Comparison of ENCODE assay signal across 27 cellular contexts in the genomic region with DNA sequence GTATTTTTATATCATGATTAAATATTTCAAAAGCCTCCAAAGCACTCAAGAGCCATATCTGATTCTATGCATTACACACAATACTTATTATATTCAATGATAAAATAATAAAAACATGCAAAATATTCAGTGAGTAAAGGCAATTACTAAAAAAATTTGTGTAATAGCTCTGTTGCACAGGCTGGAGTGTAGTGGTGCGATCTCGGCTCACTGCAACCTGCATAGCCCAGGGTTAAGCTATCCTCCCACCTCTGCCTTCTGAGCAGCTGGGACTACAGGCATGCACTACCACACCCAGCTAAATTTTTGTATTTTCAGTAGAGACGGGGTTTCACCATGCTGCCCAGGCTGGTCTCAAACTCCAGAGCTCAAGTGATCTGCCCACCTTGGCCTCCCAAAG.
"Had no signal": no experiment of that assay in that cellular context is flagged by ENCODE, and none has a peak within 500 bp of the region (broad histone marks: within the 10 kb centered on the region; RNA-seq: fewer than 3 reads in every experiment).

No MANE protein-coding gene starts in this region.

- H3K4me1 Mint-ChIP-seq: nephron progenitor cell; neural crest cell; stimulated activated memory B cell treated with anti-CD40 and anti-IgM and Interleukin-4, amounts not matched to agents 10 μg/mL and 1 μg/mL and 100 μg/mL, for 72 hours; stimulated activated naive CD8-positive, alpha-beta T cell treated with anti-CD3 and anti-CD28 coated beads, Interleukin-15, amount 100 ng/mL, for 72 hours had no signal

- H3K27me3 Mint-ChIP-seq: naive thymus-derived CD8-positive, alpha-beta T cell; natural killer cell treated with Interleukin-12 subunit alpha and Interleukin-12 subunit beta and Interleukin-15 and Interleukin-18, amount 100 ng/mL, for 72 hours; stimulated activated memory B cell treated with anti-CD40 and anti-IgM and Interleukin-4, amounts not matched to agents 10 μg/mL and 1 μg/mL and 100 μg/mL, for 72 hours; stimulated activated naive CD8-positive, alpha-beta T cell treated with anti-CD3 and anti-CD28 coated beads, Interleukin-15, amount 100 ng/mL, for 72 hours had no signal

- H3K4me3 Mint-ChIP-seq: naive thymus-derived CD8-positive, alpha-beta T cell; natural killer cell treated with Interleukin-12 subunit alpha and Interleukin-12 subunit beta and Interleukin-15 and Interleukin-18, amount 100 ng/mL, for 72 hours; nephron progenitor cell; neural crest cell; stimulated activated memory B cell treated with anti-CD40 and anti-IgM and Interleukin-4, amounts not matched to agents 10 μg/mL and 1 μg/mL and 100 μg/mL, for 72 hours; stimulated activated naive CD8-positive, alpha-beta T cell treated with anti-CD3 and anti-CD28 coated beads, Interleukin-15, amount 100 ng/mL, for 72 hours had no signal

- H3K27me3 ChIP-seq: neutrophil, pancreas, right lobe of liver, sigmoid colon, suprapubic skin, testis, tibial artery, transverse colon, upper lobe of left lung, vagina had no signal

- ATAC-seq: naive thymus-derived CD8-positive, alpha-beta T cell; natural killer cell treated with Interleukin-12 subunit alpha and Interleukin-12 subunit beta and Interleukin-15 and Interleukin-18, amount 100 ng/mL, for 72 hours; pancreas; psoas muscle; right cardiac atrium; right lobe of liver; stimulated activated memory B cell treated with anti-CD40 and anti-IgM and Interleukin-4, amounts not matched to agents 10 μg/mL and 1 μg/mL and 100 μg/mL, for 72 hours; stimulated activated naive CD8-positive, alpha-beta T cell treated with anti-CD3 and anti-CD28 coated beads, Interleukin-15, amount 100 ng/mL, for 72 hours; stimulated activated naive CD8-positive, alpha-beta T cell treated with anti-CD3 and anti-CD28 coated beads, Interleukin-15, Interleukin-2, amounts not matched to agents 100 U/mL and 50 U/mL, for 24 hours had no signal

- H3K9me3 ChIP-seq: neutrophil, pancreas, psoas muscle, right lobe of liver, sigmoid colon, suprapubic skin, testis, tibial artery, transverse colon, upper lobe of left lung, vagina had no signal

- H3K4me3 ChIP-seq: pancreas, psoas muscle, right lobe of liver, sigmoid colon, suprapubic skin, testis, tibial artery, transverse colon, upper lobe of left lung, vagina had no signal

- H3K4me1 ChIP-seq: pancreas, psoas muscle, right lobe of liver, sigmoid colon, suprapubic skin, testis, tibial artery, transverse colon, upper lobe of left lung, vagina had no signal

- H3K27ac ChIP-seq: neutrophil, pancreas, psoas muscle, right lobe of liver, sigmoid colon, suprapubic skin, testis, tibial artery, transverse colon, upper lobe of left lung, vagina had no signal

- H3K27ac Mint-ChIP-seq: natural killer cell treated with Interleukin-12 subunit alpha and Interleukin-12 subunit beta and Interleukin-15 and Interleukin-18, amount 100 ng/mL, for 72 hours; stimulated activated memory B cell treated with anti-CD40 and anti-IgM and Interleukin-4, amounts not matched to agents 10 μg/mL and 1 μg/mL and 100 μg/mL, for 72 hours; stimulated activated naive CD8-positive, alpha-beta T cell treated with anti-CD3 and anti-CD28 coated beads, Interleukin-15, amount 100 ng/mL, for 72 hours had no signal

- H3K9me3 Mint-ChIP-seq: naive thymus-derived CD8-positive, alpha-beta T cell; natural killer cell treated with Interleukin-12 subunit alpha and Interleukin-12 subunit beta and Interleukin-15 and Interleukin-18, amount 100 ng/mL, for 72 hours; nephron progenitor cell; neural crest cell; stimulated activated memory B cell treated with anti-CD40 and anti-IgM and Interleukin-4, amounts not matched to agents 10 μg/mL and 1 μg/mL and 100 μg/mL, for 72 hours; stimulated activated naive CD8-positive, alpha-beta T cell treated with anti-CD3 and anti-CD28 coated beads, Interleukin-15, amount 100 ng/mL, for 72 hours had no signal

- DNase-seq: naive thymus-derived CD8-positive, alpha-beta T cell; nephron progenitor cell; nucleus accumbens; pancreas; psoas muscle; right cardiac atrium; right lobe of liver; sigmoid colon; small intestine; stimulated activated CD4-positive, alpha-beta T cell treated with anti-CD3 and anti-CD28 coated beads, Interleukin-15, amount 100 ng/mL, for 24 hours; stimulated activated CD4-positive, alpha-beta T cell treated with anti-CD3 and anti-CD28 coated beads, Interleukin-2, amount 100 ng/mL, for 24 hours; stimulated activated CD4-positive, alpha-beta T cell treated with anti-CD3 and anti-CD28 coated beads, Interleukin-2, amount 100 ng/mL, for 48 hours; stimulated activated CD4-positive, alpha-beta T cell treated with anti-CD3 and anti-CD28 coated beads, Interleukin-4, amount 100 ng/mL, for 24 hours; stimulated activated naive CD4-positive, alpha-beta T cell; stimulated activated naive CD8-positive, alpha-beta T cell treated with anti-CD3 and anti-CD28 coated beads, Interleukin-15, amount 100 ng/mL, for 72 hours; stimulated activated naive CD8-positive, alpha-beta T cell treated with anti-CD3 and anti-CD28 coated beads, Interleukin-15, Interleukin-2, amounts not matched to agents 100 U/mL and 50 U/mL, for 24 hours; substantia nigra; testis; tibial artery; transverse colon; upper lobe of left lung had no signal
